In the genomic region with DNA sequence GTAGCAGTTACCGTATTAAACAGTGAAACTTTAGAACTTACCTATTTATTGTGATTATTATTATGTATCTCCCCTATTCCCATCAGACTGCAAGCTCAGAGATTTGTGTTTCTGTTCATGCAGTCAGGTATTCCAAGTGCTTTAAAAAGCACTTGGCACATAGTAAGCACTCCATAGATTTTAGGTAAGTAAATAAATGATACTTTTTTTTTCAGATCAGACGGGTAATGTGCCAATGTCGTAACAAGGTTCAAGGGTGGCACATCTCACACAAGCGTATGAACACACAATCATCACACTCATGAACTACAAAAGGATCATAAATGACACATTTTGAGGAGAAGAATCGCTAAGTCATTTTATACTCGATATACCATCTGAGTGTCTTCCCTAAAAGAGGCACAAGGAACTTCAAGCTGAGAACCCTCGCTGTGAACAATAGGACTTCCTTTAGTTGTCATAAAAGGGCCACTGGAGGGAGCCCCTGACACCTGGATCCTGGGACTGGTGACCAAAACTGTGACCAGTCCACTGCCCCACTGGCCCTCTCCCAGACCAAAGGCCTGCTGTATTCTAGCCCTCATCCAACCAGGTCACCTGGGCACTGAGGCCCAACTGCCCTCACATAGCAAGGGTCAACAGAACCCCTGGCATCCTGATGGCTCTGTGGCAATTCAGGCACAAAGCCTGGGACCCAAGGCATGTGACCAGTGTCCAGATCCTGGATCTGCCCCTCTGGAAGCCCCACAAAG, we compare ENCODE assay signal across 9 cellular contexts. TPM values are rescaled to one million over a fixed set of nuclear protein-coding genes. Genes with fewer than 3 reads are reported as not detected.
DNase-seq lines count a peak whose midpoint lies in the region; ATAC-seq, FAIRE-seq and TF ChIP-seq lines count a peak whose summit lies in the region.
"Had no signal": no experiment of that assay in that cellular context is flagged by ENCODE, and none has a peak within 500 bp of the region (broad histone marks: within the 10 kb centered on the region; RNA-seq: fewer than 3 reads in every experiment).

No MANE protein-coding gene starts in this region.

- no peaks in the 10 kb centered on the region for H3K36me3 ChIP-seq in BE2C
- H3K36me3 ChIP-seq in astrocyte (ENCODE audit: insufficient read depth, low read length): no peaks in the 10 kb centered on the region
- no peaks in the 10 kb centered on the region for H3K36me3 ChIP-seq in kidney (ENCODE audit: control insufficient read depth in 1 of 2, insufficient read depth in 2 of 2, low read length in 2 of 2)
- H3K36me3 ChIP-seq in sigmoid colon: no peaks in the 10 kb centered on the region

- no peaks in the 10 kb centered on the region for H3K9me3 Mint-ChIP-seq in astrocyte (ENCODE audit: unreplicated experiment)
- no peaks in the 10 kb centered on the region for H3K9me3 Mint-ChIP-seq in stimulated activated memory B cell treated with anti-CD40 and anti-IgM and Interleukin-4, amounts not matched to agents 10 μg/mL and 1 μg/mL and 100 μg/mL, for 72 hours
- H3K9me3 Mint-ChIP-seq: central memory CD8-positive, alpha-beta T cell had no signal

- H4K20me1 ChIP-seq in astrocyte (ENCODE audit: insufficient read depth, low read length): no peaks in the 10 kb centered on the region

- H3K4me1 Mint-ChIP-seq in astrocyte (ENCODE audit: low read depth, unreplicated experiment): no peaks in the 10 kb centered on the region
- no peaks in the 10 kb centered on the region for H3K4me1 Mint-ChIP-seq in stimulated activated memory B cell treated with anti-CD40 and anti-IgM and Interleukin-4, amounts not matched to agents 10 μg/mL and 1 μg/mL and 100 μg/mL, for 72 hours
- H3K4me1 Mint-ChIP-seq: central memory CD8-positive, alpha-beta T cell had no signal

- H3K4me1 ChIP-seq in BE2C (no peaks in the 10 kb centered on the region), astrocyte (ENCODE audit: insufficient read depth, low read length) (no peaks in the 10 kb centered on the region), kidney (ENCODE audit: control insufficient read depth in 1 of 2, insufficient read depth in 1 of 2, low read depth in 1 of 2, low read length in 2 of 2) (no peaks in the 10 kb centered on the region), sigmoid colon (no peaks in the 10 kb centered on the region)

- H3K4me3 ChIP-seq in BE2C (ENCODE audit: low read depth, low read length): no peak overlapping the region
- no peak overlapping the region for H3K4me3 ChIP-seq in astrocyte (ENCODE audit: insufficient read depth, low read depth, low read length)
- H3K4me3 ChIP-seq in kidney (ENCODE audit: low read length in 2 of 2): no peak overlapping the region
- no peak overlapping the region for H3K4me3 ChIP-seq in sigmoid colon

- peaks cover 2% of the 10 kb centered on the region for H3K36me3 Mint-ChIP-seq in astrocyte (ENCODE audit: low read depth, unreplicated experiment)
- H3K36me3 Mint-ChIP-seq in stimulated activated memory B cell treated with anti-CD40 and anti-IgM and Interleukin-4, amounts not matched to agents 10 μg/mL and 1 μg/mL and 100 μg/mL, for 72 hours: no peaks in the 10 kb centered on the region

- FAIRE-seq in HTR-8/SVneo (lab: Jason Lieb, UNC): no peak
- FAIRE-seq in astrocyte (lab: Jason Lieb, UNC): no peak
- no peak for FAIRE-seq in kidney (lab: Jason Lieb, UNC)

- H3K27ac Mint-ChIP-seq in astrocyte (ENCODE audit: unreplicated experiment): no peak overlapping the region
- no peak overlapping the region for H3K27ac Mint-ChIP-seq in stimulated activated memory B cell treated with anti-CD40 and anti-IgM and Interleukin-4, amounts not matched to agents 10 μg/mL and 1 μg/mL and 100 μg/mL, for 72 hours

- no peak overlapping the region for H3K4me2 ChIP-seq in astrocyte (ENCODE audit: low read length)

- no peaks in the 10 kb centered on the region for H3K27me3 ChIP-seq in BE2C
- H3K27me3 ChIP-seq in astrocyte (ENCODE audit: insufficient read depth, low read length): no peaks in the 10 kb centered on the region
- no peaks in the 10 kb centered on the region for H3K27me3 ChIP-seq in sigmoid colon

- DNase-seq in BE2C: peak; percentile 28
- peak; percentile 45 for DNase-seq in HTR-8/SVneo (ENCODE audit: insufficient read length, low spot score)
- DNase-seq in astrocyte (ENCODE audit: low read depth): no peak
- DNase-seq in kidney: peak; percentile 55
- no peak for DNase-seq in NCI-H187 treated with DMSO at 0.1 percent for 48 hours (lab: John Stamatoyannopoulos, UW)
- DNase-seq in activated effector memory CD4-positive, alpha-beta T cell treated with anti-CD3 and anti-CD28 coated beads, Interleukin-2, amount 50 U/mL, for 16 hours: no peak
- no peak for DNase-seq in sigmoid colon

- no peak overlapping the region for H3K4me3 Mint-ChIP-seq in astrocyte (ENCODE audit: unreplicated experiment)
- no peak overlapping the region for H3K4me3 Mint-ChIP-seq in stimulated activated memory B cell treated with anti-CD40 and anti-IgM and Interleukin-4, amounts not matched to agents 10 μg/mL and 1 μg/mL and 100 μg/mL, for 72 hours
- H3K4me3 Mint-ChIP-seq: central memory CD8-positive, alpha-beta T cell had no signal

- H3K9me3 ChIP-seq in BE2C: no peaks in the 10 kb centered on the region
- no peaks in the 10 kb centered on the region for H3K9me3 ChIP-seq in astrocyte (ENCODE audit: insufficient read depth, low read depth, low read length)
- H3K9me3 ChIP-seq in kidney (ENCODE audit: control insufficient read depth in 1 of 2, low read length in 2 of 2): no peaks in the 10 kb centered on the region
- H3K9me3 ChIP-seq in sigmoid colon: no peaks in the 10 kb centered on the region

- H3K9ac ChIP-seq in astrocyte (ENCODE audit: low read length) (no peak overlapping the region), kidney (ENCODE audit: low read length in 2 of 2) (no peak overlapping the region)

- no peak for TF ChIP-seq EP300 in sigmoid colon (IDR thresholded peaks at IDR 0.05)

- TF ChIP-seq POLR2A in sigmoid colon (IDR thresholded peaks at IDR 0.05): no peak

- H3K27ac ChIP-seq in astrocyte (ENCODE audit: low read depth, low read length) (no peak overlapping the region), kidney (ENCODE audit: low read depth in 2 of 2, low read length in 2 of 2) (no peak overlapping the region), sigmoid colon (no peak overlapping the region)

- intact Hi-C loops in kidney (cut with DNase I) (no loop called here), sigmoid colon (cut with DNase I) (no loop called here)

- 78 to 82% methylated on average over 7 of the region's 7 CpGs for WGBS in sigmoid colon, 2 donors

- no peak for ATAC-seq in stimulated activated memory B cell treated with anti-CD40 and anti-IgM and Interleukin-4, amounts not matched to agents 10 μg/mL and 1 μg/mL and 100 μg/mL, for 72 hours

- TF ChIP-seq CTCF in BE2C (IDR thresholded peaks at IDR 0.05; ENCODE audit: low read depth, low read length): peak; percentile 55
- peak; percentile 22 for TF ChIP-seq CTCF in astrocyte (IDR thresholded peaks at IDR 0.05; ENCODE audit: insufficient read depth, low read depth, low read length)
- TF ChIP-seq CTCF in kidney (IDR thresholded peaks at IDR 0.05; ENCODE audit: borderline replicate concordance, extremely low read depth, insufficient read depth): peak; percentile 36
- peak in 1 of 4 experiments; percentile 12 for TF ChIP-seq CTCF in sigmoid colon (IDR thresholded peaks at IDR 0.05)

- H3K27me3 Mint-ChIP-seq in astrocyte (ENCODE audit: low read depth, unreplicated experiment): peaks cover 9% of the 10 kb centered on the region
- H3K27me3 Mint-ChIP-seq in stimulated activated memory B cell treated with anti-CD40 and anti-IgM and Interleukin-4, amounts not matched to agents 10 μg/mL and 1 μg/mL and 100 μg/mL, for 72 hours: no peaks in the 10 kb centered on the region
- H3K27me3 Mint-ChIP-seq: central memory CD8-positive, alpha-beta T cell had no signal

- no peak overlapping the region for H2AFZ ChIP-seq in astrocyte (ENCODE audit: low read depth, low read length)

- no peaks in the 10 kb centered on the region for H3K79me2 ChIP-seq in astrocyte (ENCODE audit: insufficient read depth, low read length)

RNA-seq across cellular contexts. Expression of gene KIF9, which starts 32.1 kb away (rescaled TPM):
- polyA plus RNA-seq in BE2C (2012; ENCODE audit: insufficient read depth, insufficient read length, low read depth): 7.8 TPM
- total RNA-seq in astrocyte: 7.5 and 8.1 TPM in 2 replicates
- 16.9 TPM for total RNA-seq in kidney
- polyA plus RNA-seq in kidney (ENCODE audit: insufficient read depth, low read depth, low replicate concordance): 32.9 TPM
- 10 to 100 TPM in 1 of 4 donors, 1 to 10 TPM in 3; 5.3 to 16.1 (median 9.0) TPM for total RNA-seq in sigmoid colon
- polyA plus RNA-seq in sigmoid colon: 10 to 100 TPM; 14.6 to 20.4 (median 18.3) TPM

RNA-seq across cellular contexts. Expression of gene KLHL18, which starts 32.3 kb away (rescaled TPM):
- 25.0 TPM for polyA plus RNA-seq in BE2C (2012; ENCODE audit: insufficient read depth, insufficient read length, low read depth)
- total RNA-seq in astrocyte (49.3 and 53.2 TPM in 2 replicates), kidney (31.1 TPM), sigmoid colon (10 to 100 TPM; 10.3 to 33.8 (median 11.7) TPM)
- polyA plus RNA-seq in kidney (ENCODE audit: insufficient read depth, low read depth, low replicate concordance) (10.6 TPM), sigmoid colon (10 to 100 TPM; 10.6 to 27.0 (median 13.8) TPM)

Comparison
In these comparisons a context has a peak if more than half of its experiments do, and no peak if none do; other contexts are left out.
1. DNase-seq: peak in BE2C (single experiment), HTR-8/SVneo (single experiment) and kidney (single experiment); none in astrocyte (single experiment), NCI-H187 treated with DMSO at 0.1 percent for 48 hours (single experiment), activated effector memory CD4-positive, alpha-beta T cell treated with anti-CD3 and anti-CD28 coated beads, Interleukin-2, amount 50 U/mL, for 16 hours (single experiment) and sigmoid colon (single experiment).